Comparison of ENCODE assay signal across 29 cellular contexts in genomic region chr3:115808239-115808638, GRCh38.
"Had no signal": no experiment of that assay in that cellular context is flagged by ENCODE, and none has a peak within 500 bp of the region (broad histone marks: within the 10 kb centered on the region; RNA-seq: fewer than 3 reads in every experiment).

No MANE protein-coding gene starts in this region.

- H3K36me3 Mint-ChIP-seq: activated CD4-positive, alpha-beta memory T cell treated with anti-CD3 and anti-CD28 coated beads for 36 hours; mesothelial cell of epicardium; naive B cell; stimulated activated memory B cell treated with anti-CD40 and anti-IgM and Interleukin-4, amounts not matched to agents 10 μg/mL and 1 μg/mL and 100 μg/mL, for 72 hours had no signal

- H3K9me3 ChIP-seq: gastroesophageal sphincter, heart left ventricle, psoas muscle, sigmoid colon, thyroid gland, upper lobe of left lung had no signal

- H3K27ac ChIP-seq: brain microvascular endothelial cell, gastroesophageal sphincter, heart left ventricle, parathyroid adenoma, psoas muscle, sigmoid colon, thyroid gland, upper lobe of left lung had no signal

- H3K4me1 Mint-ChIP-seq: naive B cell; stimulated activated memory B cell treated with anti-CD40 and anti-IgM and Interleukin-4, amounts not matched to agents 10 μg/mL and 1 μg/mL and 100 μg/mL, for 72 hours; stimulated activated naive CD8-positive, alpha-beta T cell treated with anti-CD3 and anti-CD28 coated beads, Interleukin-15, amount 100 ng/mL, for 72 hours; T-helper 17 cell had no signal

- H3K4me2 ChIP-seq: smooth muscle cell had no signal

- H3K4me3 ChIP-seq: gastroesophageal sphincter, heart left ventricle, psoas muscle, sigmoid colon, smooth muscle cell, thyroid gland, upper lobe of left lung had no signal

- H3K36me3 ChIP-seq: brain microvascular endothelial cell, gastroesophageal sphincter, heart left ventricle, sigmoid colon, thyroid gland, upper lobe of left lung had no signal

- H2AFZ ChIP-seq: parathyroid adenoma had no signal

- H3K27ac Mint-ChIP-seq: activated CD4-positive, alpha-beta memory T cell treated with anti-CD3 and anti-CD28 coated beads for 36 hours; activated CD4-positive, alpha-beta T cell treated with anti-CD3 and anti-CD28 coated beads, Interleukin-2, amount 10 ng/mL, durations not matched to agents 24 days and 14 days; activated T-cell treated with anti-CD3 and anti-CD28 coated beads, Interleukin-2, amount 50 U/mL, for 24 hours; mesothelial cell of epicardium; naive B cell; nephron progenitor cell; stimulated activated memory B cell treated with anti-CD40 and anti-IgM and Interleukin-4, amounts not matched to agents 10 μg/mL and 1 μg/mL and 100 μg/mL, for 72 hours; stimulated activated naive CD8-positive, alpha-beta T cell treated with anti-CD3 and anti-CD28 coated beads, Interleukin-15, amount 100 ng/mL, for 72 hours; T-helper 17 cell had no signal

- H3K9ac ChIP-seq: parathyroid adenoma had no signal

- H3K4me1 ChIP-seq: parathyroid adenoma, psoas muscle, thyroid gland, upper lobe of left lung had no signal

- DNase-seq: activated CD4-positive, alpha-beta memory T cell treated with anti-CD3 and anti-CD28 coated beads for 36 hours; activated CD4-positive, alpha-beta T cell treated with anti-CD3 and anti-CD28 coated beads, Interleukin-2, amount 10 ng/mL, durations not matched to agents 24 days and 14 days; activated CD4-positive, CD25-positive, alpha-beta regulatory T cell treated with anti-CD3 and anti-CD28 coated beads, Interleukin-2, amount 50 U/mL, for 72 hours; activated CD8-positive, alpha-beta memory T cell treated with anti-CD3 and anti-CD28 coated beads, Interleukin-2, amount 50 U/mL, for 4 hours; activated gamma-delta T cell; activated naive CD4-positive, alpha-beta T cell treated with anti-CD3 and anti-CD28 coated beads, Interleukin-2, amount 50 U/mL, for 16 hours; activated T-cell treated with anti-CD3 and anti-CD28 coated beads, Interleukin-2, amount 50 U/mL, for 24 hours; amniotic stem cell; brain microvascular endothelial cell; heart left ventricle; hypothalamus; naive B cell; nephron progenitor cell; psoas muscle; sigmoid colon; stimulated activated CD4-positive, alpha-beta T cell treated with anti-CD3 and anti-CD28 coated beads, Interleukin-1b, Interleukin-23, amount 100 ng/mL, for 48 hours; stimulated activated CD4-positive, alpha-beta T cell treated with anti-CD3 and anti-CD28 coated beads, Interleukin-4, amount 100 ng/mL, for 4 hours; stimulated activated CD8-positive, alpha-beta memory T cell treated with anti-CD3 and anti-CD28 coated beads, Interleukin-4, amount 100 ng/mL, for 48 hours; stimulated activated naive CD8-positive, alpha-beta T cell treated with anti-CD3 and anti-CD28 coated beads, Interleukin-15, amount 100 ng/mL, for 72 hours; substantia nigra; T-helper 17 cell; T1000; thyroid gland; upper lobe of left lung had no signal

- H3K79me2 ChIP-seq: parathyroid adenoma had no signal

- H3K27me3 ChIP-seq: brain microvascular endothelial cell, gastroesophageal sphincter, sigmoid colon, thyroid gland, upper lobe of left lung had no signal

- H3K9me3 Mint-ChIP-seq: activated CD4-positive, alpha-beta memory T cell treated with anti-CD3 and anti-CD28 coated beads for 36 hours; activated CD4-positive, alpha-beta T cell treated with anti-CD3 and anti-CD28 coated beads, Interleukin-2, amount 10 ng/mL, durations not matched to agents 24 days and 14 days; activated T-cell treated with anti-CD3 and anti-CD28 coated beads, Interleukin-2, amount 50 U/mL, for 24 hours; mesothelial cell of epicardium; naive B cell; nephron progenitor cell; stimulated activated memory B cell treated with anti-CD40 and anti-IgM and Interleukin-4, amounts not matched to agents 10 μg/mL and 1 μg/mL and 100 μg/mL, for 72 hours; stimulated activated naive CD8-positive, alpha-beta T cell treated with anti-CD3 and anti-CD28 coated beads, Interleukin-15, amount 100 ng/mL, for 72 hours had no signal

- ATAC-seq: gastroesophageal sphincter; heart left ventricle; psoas muscle; stimulated activated memory B cell treated with anti-CD40 and anti-IgM and Interleukin-4, amounts not matched to agents 10 μg/mL and 1 μg/mL and 100 μg/mL, for 72 hours; stimulated activated naive CD8-positive, alpha-beta T cell treated with anti-CD3 and anti-CD28 coated beads, Interleukin-15, amount 100 ng/mL, for 72 hours; T-helper 17 cell had no signal

- H3K4me3 Mint-ChIP-seq: activated CD4-positive, alpha-beta memory T cell treated with anti-CD3 and anti-CD28 coated beads for 36 hours; activated CD4-positive, alpha-beta T cell treated with anti-CD3 and anti-CD28 coated beads, Interleukin-2, amount 10 ng/mL, durations not matched to agents 24 days and 14 days; activated T-cell treated with anti-CD3 and anti-CD28 coated beads, Interleukin-2, amount 50 U/mL, for 24 hours; mesothelial cell of epicardium; naive B cell; nephron progenitor cell; stimulated activated memory B cell treated with anti-CD40 and anti-IgM and Interleukin-4, amounts not matched to agents 10 μg/mL and 1 μg/mL and 100 μg/mL, for 72 hours; stimulated activated naive CD8-positive, alpha-beta T cell treated with anti-CD3 and anti-CD28 coated beads, Interleukin-15, amount 100 ng/mL, for 72 hours; T-helper 17 cell had no signal
